Comparison of ENCODE assay signal across 1 cellular context in the genomic region with DNA sequence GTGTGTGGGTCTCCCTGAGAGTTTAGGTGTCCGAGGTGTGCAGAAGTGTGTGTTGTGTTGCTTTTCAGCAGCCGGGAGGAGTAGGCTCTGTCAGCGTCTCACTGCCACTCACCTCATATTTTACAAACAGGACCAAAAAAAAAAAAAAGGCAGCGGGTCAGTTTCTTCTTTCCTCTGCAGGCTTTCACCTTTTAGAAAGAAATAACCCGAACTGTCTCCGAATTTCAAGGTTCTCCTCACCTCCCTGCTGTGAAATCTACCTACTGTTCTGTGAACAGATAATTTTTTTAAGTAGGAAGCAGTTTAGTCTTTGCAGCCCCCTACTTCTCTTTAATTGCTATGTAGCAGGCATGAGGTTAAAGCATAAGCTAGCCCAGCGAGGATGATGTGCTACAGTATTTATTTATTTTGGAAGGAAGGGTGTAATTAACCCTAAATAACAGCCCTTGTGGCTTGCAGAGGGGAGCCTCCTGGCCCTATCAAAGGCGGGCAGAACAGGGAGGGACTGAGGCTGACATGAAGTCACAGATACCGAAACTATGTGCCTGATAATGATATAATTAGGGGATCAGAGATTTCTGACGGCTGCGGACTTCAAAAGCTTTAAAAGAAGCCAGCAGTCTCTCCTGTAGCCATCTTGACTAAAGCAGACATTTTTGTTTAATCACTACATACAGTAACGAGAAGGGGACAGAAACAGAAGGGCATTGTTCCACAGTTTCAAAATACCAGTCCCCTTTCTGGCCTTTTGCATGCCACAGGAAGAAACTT.
TF ChIP-seq lines count a peak whose summit lies in the region.

No MANE protein-coding gene starts in this region.

TF ChIP-seq in WTC11, 78 proteins besides CTCF, POLR2A, EP300 and RAD21 (continued from another document):
- TF ChIP-seq, protein P1, sequence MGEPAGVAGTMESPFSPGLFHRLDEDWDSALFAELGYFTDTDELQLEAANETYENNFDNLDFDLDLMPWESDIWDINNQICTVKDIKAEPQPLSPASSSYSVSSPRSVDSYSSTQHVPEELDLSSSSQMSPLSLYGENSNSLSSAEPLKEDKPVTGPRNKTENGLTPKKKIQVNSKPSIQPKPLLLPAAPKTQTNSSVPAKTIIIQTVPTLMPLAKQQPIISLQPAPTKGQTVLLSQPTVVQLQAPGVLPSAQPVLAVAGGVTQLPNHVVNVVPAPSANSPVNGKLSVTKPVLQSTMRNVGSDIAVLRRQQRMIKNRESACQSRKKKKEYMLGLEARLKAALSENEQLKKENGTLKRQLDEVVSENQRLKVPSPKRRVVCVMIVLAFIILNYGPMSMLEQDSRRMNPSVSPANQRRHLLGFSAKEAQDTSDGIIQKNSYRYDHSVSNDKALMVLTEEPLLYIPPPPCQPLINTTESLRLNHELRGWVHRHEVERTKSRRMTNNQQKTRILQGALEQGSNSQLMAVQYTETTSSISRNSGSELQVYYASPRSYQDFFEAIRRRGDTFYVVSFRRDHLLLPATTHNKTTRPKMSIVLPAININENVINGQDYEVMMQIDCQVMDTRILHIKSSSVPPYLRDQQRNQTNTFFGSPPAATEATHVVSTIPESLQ (CRISPR knock-in tag; IDR thresholded peaks at IDR 0.05): no peak
TF ChIP-seq in WTC11: peak in this region for 0.
